ENCODE assay signal across 9 cellular contexts in genomic region chrX:153055827-153056748, GRCh38. TPM values are rescaled to one million over a fixed set of nuclear protein-coding genes. Genes with fewer than 3 reads are reported as not detected.
DNase-seq lines count a peak whose midpoint lies in the region; ATAC-seq and TF ChIP-seq lines count a peak whose summit lies in the region.
"Had no signal": no experiment of that assay in that cellular context is flagged by ENCODE, and none has a peak within 500 bp of the region (broad histone marks: within the 10 kb centered on the region; RNA-seq: fewer than 3 reads in every experiment).

PNMA3 (plus strand) TSS chrX:153056470; CDS start chrX:153057056, 586 bp downstream.

- no peak within 1 kb of the TSS for H3K27ac Mint-ChIP-seq in naive thymus-derived CD4-positive, alpha-beta T cell
- H3K27ac Mint-ChIP-seq: T-helper 1 cell treated with Interleukin-12 subunit alpha and Interleukin-12 subunit beta and Interleukin-4 antibody, amounts not matched to agents 30 μg/mL and 1 μg/mL, for 36 hours had no signal

- intact Hi-C loops in naive thymus-derived CD4-positive, alpha-beta T cell (cut with micrococcal nuclease), result no loop called here
- intact Hi-C loops in upper lobe of right lung (cut with DNase I), result no loop called here

- H3K9me3 Mint-ChIP-seq in naive thymus-derived CD4-positive, alpha-beta T cell, result peaks cover 0 to under 1% (median 0%) of the 10 kb centered on the region in 11 donors
- H3K9me3 Mint-ChIP-seq: T-helper 1 cell treated with Interleukin-12 subunit alpha and Interleukin-12 subunit beta and Interleukin-4 antibody, amounts not matched to agents 30 μg/mL and 1 μg/mL, for 36 hours had no signal

- H3K9me3 ChIP-seq in ectodermal cell (ENCODE audit: control insufficient read depth, low read length), result no peaks in the 10 kb centered on the region
- no peaks in the 10 kb centered on the region for H3K9me3 ChIP-seq in naive thymus-derived CD4-positive, alpha-beta T cell (ENCODE audit: control insufficient read depth in 2 of 3, low read length in 3 of 3)
- H3K9me3 ChIP-seq in upper lobe of right lung, result no peaks in the 10 kb centered on the region

- peak; percentile 12 for DNase-seq in stimulated activated CD4-positive, alpha-beta T cell treated with anti-CD3 and anti-CD28 coated beads, Interleukin-15, amount 100 ng/mL, for 24 hours
- DNase-seq in stimulated activated CD4-positive, alpha-beta T cell treated with anti-CD3 and anti-CD28 coated beads, Interleukin-12 subunit alpha, Interleukin-12 subunit beta, amount 100 ng/mL, for 4 hours, result no peak
- DNase-seq in naive thymus-derived CD4-positive, alpha-beta T cell, result no peak
- DNase-seq in upper lobe of right lung, result no peak

- H3K27ac ChIP-seq in ectodermal cell (ENCODE audit: insufficient read depth, low read depth, low read length, poor library complexity, severe bottlenecking) (no peak within 1 kb of the TSS), upper lobe of right lung (no peak within 1 kb of the TSS)
- no peak within 1 kb of the TSS for H3K27ac ChIP-seq in naive thymus-derived CD4-positive, alpha-beta T cell (ENCODE audit: low read depth, low read length)

- peaks cover 0 to 19% (median 0%) of the 10 kb centered on the region in 5 donors for H3K27me3 Mint-ChIP-seq in naive thymus-derived CD4-positive, alpha-beta T cell

- H3K4me1 ChIP-seq in ectodermal cell (ENCODE audit: control insufficient read depth, insufficient read depth, low read length) (no peaks in the 10 kb centered on the region), upper lobe of right lung (no peaks in the 10 kb centered on the region)
- H3K4me1 ChIP-seq in naive thymus-derived CD4-positive, alpha-beta T cell (ENCODE audit: control insufficient read depth in 2 of 2, insufficient read depth in 2 of 2, low read length in 2 of 2), result no peaks in the 10 kb centered on the region

- H3K36me3 Mint-ChIP-seq in naive thymus-derived CD4-positive, alpha-beta T cell, result peaks cover 0 to 1% (median under 1%) of the 10 kb centered on the region in 5 donors

- ATAC-seq in naive thymus-derived CD4-positive, alpha-beta T cell, result no peak
- ATAC-seq in upper lobe of right lung (peak; percentile 49), GM18520 (IDR thresholded peaks at IDR 0.05; ENCODE audit: unreplicated experiment) (no peak), HG02642 (IDR thresholded peaks at IDR 0.05; ENCODE audit: poor library complexity, unreplicated experiment) (no peak), GM21515 (IDR thresholded peaks at IDR 0.05; ENCODE audit: unreplicated experiment) (no peak)

- peaks cover 25% of the 10 kb centered on the region for H3K27me3 ChIP-seq in ectodermal cell (ENCODE audit: control insufficient read depth, insufficient read depth, low read length, poor library complexity, severe bottlenecking)
- H3K27me3 ChIP-seq in naive thymus-derived CD4-positive, alpha-beta T cell (ENCODE audit: control insufficient read depth in 2 of 2, insufficient read depth in 2 of 2, low read length in 2 of 2), result no peaks in the 10 kb centered on the region
- peaks cover 8% of the 10 kb centered on the region for H3K27me3 ChIP-seq in upper lobe of right lung

- no peak for TF ChIP-seq CTCF in upper lobe of right lung (IDR thresholded peaks at IDR 0.05)

- POLR2A ChIA-PET in naive thymus-derived CD4-positive, alpha-beta T cell (lab: Charles Lee), result no interaction called here

- 12% methylated on average over 80 to 82 of the region's 82 CpGs for WGBS in ectodermal cell, 2 experiments

- peak within 1 kb of the TSS in 6 of 10 donors; percentile 7 to 64 (median 36) for H3K4me3 Mint-ChIP-seq in naive thymus-derived CD4-positive, alpha-beta T cell
- H3K4me3 Mint-ChIP-seq: T-helper 1 cell treated with Interleukin-12 subunit alpha and Interleukin-12 subunit beta and Interleukin-4 antibody, amounts not matched to agents 30 μg/mL and 1 μg/mL, for 36 hours had no signal

- peak within 1 kb of the TSS; percentile 30 for H3K4me3 ChIP-seq in ectodermal cell (ENCODE audit: insufficient read depth, low read depth, low read length)
- no peak within 1 kb of the TSS for H3K4me3 ChIP-seq in naive thymus-derived CD4-positive, alpha-beta T cell (ENCODE audit: low read length)
- H3K4me3 ChIP-seq in upper lobe of right lung, result no peak within 1 kb of the TSS

- H3K36me3 ChIP-seq in ectodermal cell (ENCODE audit: control insufficient read depth, insufficient read depth, low read length) (no peaks in the 10 kb centered on the region), upper lobe of right lung (no peaks in the 10 kb centered on the region)
- H3K36me3 ChIP-seq in naive thymus-derived CD4-positive, alpha-beta T cell (ENCODE audit: control insufficient read depth in 2 of 3, insufficient read depth in 3 of 3, low read length in 3 of 3), result no peaks in the 10 kb centered on the region

- H3K4me1 Mint-ChIP-seq in naive thymus-derived CD4-positive, alpha-beta T cell, result peaks cover 0 to 3% (median 0%) of the 10 kb centered on the region in 7 donors

- CTCF ChIA-PET in naive thymus-derived CD4-positive, alpha-beta T cell (lab: Charles Lee), result no interaction called here

RNA-seq across cellular contexts. Expression of gene PNMA3, which starts in this region (rescaled TPM):
- 6.1 TPM for polyA plus RNA-seq in ectodermal cell (2013, experiment 1 of 4)
- polyA plus RNA-seq in ectodermal cell (2013, experiment 2 of 4), result 5.7 TPM
- 3.2 TPM for polyA plus RNA-seq in ectodermal cell (2013, experiment 3 of 4)
- 3.3 TPM for polyA plus RNA-seq in ectodermal cell (2013, experiment 4 of 4)
- 10 to 100 TPM in 2 of 5 experiments, 1 to 10 TPM in 3; 3.9 to 10.9 (median 5.3) TPM for total RNA-seq in naive thymus-derived CD4-positive, alpha-beta T cell
- polyA plus RNA-seq in naive thymus-derived CD4-positive, alpha-beta T cell, result under 1 TPM; 0.08 to 0.37 TPM
- total RNA-seq in upper lobe of right lung, result 0.32 TPM

Comparison
In these comparisons a context has a peak if more than half of its experiments do, and no peak if none do; other contexts are left out.
1. Peak in ATAC-seq in upper lobe of right lung; RNA of the gene not detected or under 1 TPM.